ENCODE assay signal across 21 cellular contexts in genomic region chr14:44279357-44279756, GRCh38.
"Had no signal": no experiment of that assay in that cellular context is flagged by ENCODE, and none has a peak within 500 bp of the region (broad histone marks: within the 10 kb centered on the region; RNA-seq: fewer than 3 reads in every experiment).

No MANE protein-coding gene starts in this region.

- H3K27ac Mint-ChIP-seq: activated CD4-positive, alpha-beta memory T cell treated with anti-CD3 and anti-CD28 coated beads for 36 hours; activated naive CD4-positive, alpha-beta T cell treated with anti-CD3 and anti-CD28 coated beads for 36 hours; brain; mesothelial cell of epicardium; natural killer cell; T-helper 17 cell; type B pancreatic cell had no signal

- H3K4me1 ChIP-seq: foreskin keratinocyte, prostate gland, right atrium auricular region had no signal

- H3K27ac ChIP-seq: foreskin keratinocyte, prostate gland, right atrium auricular region, thoracic aorta had no signal

- H3K4me3 ChIP-seq: prostate gland, right atrium auricular region, thoracic aorta had no signal

- DNase-seq: activated CD4-positive, alpha-beta memory T cell treated with anti-CD3 and anti-CD28 coated beads for 36 hours; activated CD4-positive, alpha-beta T cell treated with anti-CD3 and anti-CD28 coated beads for 48 hours; activated effector memory CD4-positive, alpha-beta T cell treated with Interleukin-2 at 50 U/mL for 16 hours; activated naive CD4-positive, alpha-beta T cell treated with anti-CD3 and anti-CD28 coated beads for 36 hours; activated T-cell treated with anti-CD3 and anti-CD28 coated beads, Interleukin-2, amount 50 U/mL, for 48 hours; dermis blood vessel endothelial cell; effector CD8-positive, alpha-beta T cell; foreskin keratinocyte; kidney; left ventricle myocardium superior; mammary epithelial cell; natural killer cell; stimulated activated CD4-positive, alpha-beta T cell treated with anti-CD3 and anti-CD28 coated beads, Interleukin-4, amount 100 ng/mL, for 24 hours; stimulated activated naive CD4-positive, alpha-beta T cell treated with Interleukin-2 at 50 U/mL for 16 hours; T-helper 17 cell had no signal

- ATAC-seq: foreskin keratinocyte, left ventricle myocardium superior, natural killer cell, T-helper 17 cell had no signal

- H3K9me3 Mint-ChIP-seq: activated CD4-positive, alpha-beta memory T cell treated with anti-CD3 and anti-CD28 coated beads for 36 hours; activated naive CD4-positive, alpha-beta T cell treated with anti-CD3 and anti-CD28 coated beads for 36 hours; brain; mesothelial cell of epicardium; type B pancreatic cell had no signal

- H3K4me1 Mint-ChIP-seq: brain, mesothelial cell of epicardium, natural killer cell, T-helper 17 cell had no signal

- H3K27me3 ChIP-seq: foreskin keratinocyte, right atrium auricular region had no signal

- H3K36me3 Mint-ChIP-seq: activated CD4-positive, alpha-beta memory T cell treated with anti-CD3 and anti-CD28 coated beads for 36 hours; brain; mesothelial cell of epicardium; natural killer cell; type B pancreatic cell had no signal

- H3K9me3 ChIP-seq: prostate gland, right atrium auricular region, thoracic aorta had no signal

- H3K36me3 ChIP-seq: prostate gland, right atrium auricular region, thoracic aorta had no signal

- H3K4me3 Mint-ChIP-seq: activated CD4-positive, alpha-beta memory T cell treated with anti-CD3 and anti-CD28 coated beads for 36 hours; activated naive CD4-positive, alpha-beta T cell treated with anti-CD3 and anti-CD28 coated beads for 36 hours; brain; mesothelial cell of epicardium; natural killer cell; T-helper 17 cell; type B pancreatic cell had no signal

- H3K27me3 Mint-ChIP-seq: activated CD4-positive, alpha-beta memory T cell treated with anti-CD3 and anti-CD28 coated beads for 36 hours; brain; T-helper 17 cell; type B pancreatic cell had no signal
